8 cellular contexts compared by ENCODE assay signal in genomic region chr7:876077-876971, GRCh38. TPM values are rescaled to one million over a fixed set of nuclear protein-coding genes. Genes with fewer than 3 reads are reported as not detected.
DNase-seq lines count a peak whose midpoint lies in the region; ATAC-seq and TF ChIP-seq lines count a peak whose summit lies in the region.

Gene GET4, plus strand, starts transcription at chr7:876554. Its CDS starts 92 bp downstream, at chr7:876646.

- peaks cover 63% of the 10 kb centered on the region for H3K36me3 ChIP-seq in NT2/D1 (ENCODE audit: insufficient read depth, insufficient read length, low read length)

- peak within 1 kb of the TSS; percentile 87 for H3K4me3 Mint-ChIP-seq in mesothelial cell of epicardium

- H3K36me3 Mint-ChIP-seq in mesothelial cell of epicardium: peaks cover 16% of the 10 kb centered on the region

- ATAC-seq in GM19467 (IDR thresholded peaks at IDR 0.05; ENCODE audit: unreplicated experiment): peak; percentile 61

- peaks cover 7% of the 10 kb centered on the region for H3K4me1 ChIP-seq in NT2/D1 (ENCODE audit: insufficient read depth, insufficient read length)

- peaks cover 4% of the 10 kb centered on the region; the same call in 1 of the 2 replicates for H3K9me3 ChIP-seq in NT2/D1 (ENCODE audit: insufficient read depth, low read length)

- H3K9ac ChIP-seq in NT2/D1 (ENCODE audit: insufficient read length, low read depth): peak within 1 kb of the TSS; percentile 96

- in situ Hi-C loops in endometrial microvascular endothelial cells (cut with HindIII; ENCODE audit: inconsistent ontology term, low pct_unique_long_range_greater_than_20kb, low sequenced_read_pairs): no loop called here

- H3K27me3 Mint-ChIP-seq in mesothelial cell of epicardium (ENCODE audit: low read depth): no peaks in the 10 kb centered on the region

- peaks cover 24% of the 10 kb centered on the region for H3K4me1 Mint-ChIP-seq in mesothelial cell of epicardium

- DNase-seq in COLO668 (lab: John Stamatoyannopoulos, UW; ENCODE audit: unreplicated experiment): peak; percentile 100
- peak; percentile 59 for DNase-seq in HS-5 (ENCODE audit: low read depth)
- peak; percentile 98 for DNase-seq in NT2/D1 (ENCODE audit: low read depth, low spot score)
- peak; percentile 77 for DNase-seq in activated CD8-positive, alpha-beta memory T cell treated with anti-CD3 and anti-CD28 coated beads, Interleukin-2, amount 50 U/mL, for 1 hour (ENCODE audit: extremely low read depth)
- peak; percentile 95 to 99 for DNase-seq in mesothelial cell of epicardium (ENCODE audit: low spot score in 2 of 2, unreplicated experiment in 2 of 2)
- DNase-seq in stimulated activated CD8-positive, alpha-beta memory T cell treated with anti-CD3 and anti-CD28 coated beads, Interleukin-15, amount 100 ng/mL, for 48 hours (ENCODE audit: low read depth in 2 of 2): peak; percentile 90 to 95

- no peaks in the 10 kb centered on the region for H3K9me3 Mint-ChIP-seq in mesothelial cell of epicardium

- H3K27me3 ChIP-seq in NT2/D1 (ENCODE audit: insufficient read depth, insufficient read length): no peaks in the 10 kb centered on the region

- H3K4me3 ChIP-seq in NT2/D1 (ENCODE audit: insufficient read length, low read depth): peak within 1 kb of the TSS; percentile 89

- peak; percentile 6 for TF ChIP-seq CTCF in mesothelial cell of epicardium (IDR thresholded peaks at IDR 0.05; ENCODE audit: unreplicated experiment)

- H3K27ac Mint-ChIP-seq in mesothelial cell of epicardium: peak within 1 kb of the TSS; percentile 95

RNA-seq across cellular contexts. Expression of gene GET4, which starts in this region (rescaled TPM):
- total RNA-seq in endometrial microvascular endothelial cells (ENCODE audit: inconsistent ontology term) (45.6 TPM), mesothelial cell of epicardium (67.9 to 77.6 TPM (median 72.2 TPM) in 3 replicates)

Comparison
In these comparisons a context has a peak if more than half of its experiments do, and no peak if none do; other contexts are left out.
1. Peak in every context shown above with its lines: DNase-seq, ATAC-seq and H3K4me3 ChIP-seq.